ENCODE assay signal across 3 cellular contexts in the genomic region with DNA sequence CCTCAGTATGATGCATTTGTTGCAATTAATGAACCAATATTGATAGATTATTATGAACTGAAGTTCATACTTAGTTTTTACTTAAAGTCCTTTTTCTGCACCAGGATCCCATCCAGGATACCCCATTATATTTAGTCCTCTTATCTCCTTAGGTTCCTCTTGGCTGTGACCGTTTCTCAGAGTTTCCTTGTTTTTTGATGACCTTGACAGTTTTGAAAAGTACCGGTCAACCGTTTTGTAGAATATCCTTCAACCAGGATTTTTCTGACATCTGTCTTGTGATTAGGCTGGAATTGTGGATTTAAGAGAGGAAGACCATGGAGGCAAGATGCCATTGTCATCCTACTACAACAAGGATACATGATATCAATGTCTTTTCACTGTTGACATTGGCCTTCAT.
A peak's percentile ranks its signal among the peaks of the same experiment; 100 is the strongest.
TF ChIP-seq lines count a peak whose summit lies in the region.

No MANE protein-coding gene starts in this region.

TF ChIP-seq in HepG2, 621 proteins besides CTCF, POLR2A, EP300 and RAD21:
- TF ChIP-seq MAFK (conservative IDR thresholded peaks at IDR 0.05 in 1 of 2, IDR thresholded peaks at IDR 0.05 in 1 of 2; ENCODE audit: low read length in 2 of 2) (peak; percentile 88 to 93), MAFF (IDR thresholded peaks at IDR 0.05; ENCODE audit: low read depth, low read length) (peak; percentile 89), ZNF841 (CRISPR knock-in tag; IDR thresholded peaks at IDR 0.05; ENCODE audit: borderline replicate concordance) (no peak)
TF ChIP-seq in HepG2: peak in this region for 2.

TF ChIP-seq in IMR-90, 13 proteins besides CTCF, POLR2A, EP300 and RAD21:
- peak; percentile 74 for TF ChIP-seq MAFK (IDR thresholded peaks at IDR 0.05; ENCODE audit: low read depth, low read length)
- TF ChIP-seq RFX5 (IDR thresholded peaks at IDR 0.05; ENCODE audit: low read depth, low read length), result no peak

TF ChIP-seq in K562, 482 proteins besides CTCF, POLR2A, EP300 and RAD21:
- TF ChIP-seq MAFK (IDR thresholded peaks at IDR 0.05; ENCODE audit: low read length) (peak; percentile 52), MAFG (tag; conservative IDR thresholded peaks at IDR 0.05) (peak; percentile 40; the same call in 1 of the 2 replicates), PYGO2 (tag; IDR thresholded peaks at IDR 0.05) (no peak), C11orf30 (IDR thresholded peaks at IDR 0.05; ENCODE audit: low read depth) (peak; percentile 58; the same call in 1 of the 2 replicates), ZNF316 (IDR thresholded peaks at IDR 0.05) (peak; percentile 78), ZNF551 (CRISPR knock-in tag; IDR thresholded peaks at IDR 0.05) (no peak), MAFF (IDR thresholded peaks at IDR 0.05; ENCODE audit: low read length) (peak; percentile 71)
- TF ChIP-seq, protein P1, sequence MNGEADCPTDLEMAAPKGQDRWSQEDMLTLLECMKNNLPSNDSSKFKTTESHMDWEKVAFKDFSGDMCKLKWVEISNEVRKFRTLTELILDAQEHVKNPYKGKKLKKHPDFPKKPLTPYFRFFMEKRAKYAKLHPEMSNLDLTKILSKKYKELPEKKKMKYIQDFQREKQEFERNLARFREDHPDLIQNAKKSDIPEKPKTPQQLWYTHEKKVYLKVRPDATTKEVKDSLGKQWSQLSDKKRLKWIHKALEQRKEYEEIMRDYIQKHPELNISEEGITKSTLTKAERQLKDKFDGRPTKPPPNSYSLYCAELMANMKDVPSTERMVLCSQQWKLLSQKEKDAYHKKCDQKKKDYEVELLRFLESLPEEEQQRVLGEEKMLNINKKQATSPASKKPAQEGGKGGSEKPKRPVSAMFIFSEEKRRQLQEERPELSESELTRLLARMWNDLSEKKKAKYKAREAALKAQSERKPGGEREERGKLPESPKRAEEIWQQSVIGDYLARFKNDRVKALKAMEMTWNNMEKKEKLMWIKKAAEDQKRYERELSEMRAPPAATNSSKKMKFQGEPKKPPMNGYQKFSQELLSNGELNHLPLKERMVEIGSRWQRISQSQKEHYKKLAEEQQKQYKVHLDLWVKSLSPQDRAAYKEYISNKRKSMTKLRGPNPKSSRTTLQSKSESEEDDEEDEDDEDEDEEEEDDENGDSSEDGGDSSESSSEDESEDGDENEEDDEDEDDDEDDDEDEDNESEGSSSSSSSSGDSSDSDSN (IDR thresholded peaks at IDR 0.05; ENCODE audit: borderline replicate concordance in 1 of 2, low read depth in 2 of 2, low read length in 2 of 2), result no peak
